Comparison of ENCODE assay signal across 1 cellular context in genomic region chr12:47551426-47551851, GRCh38.
A peak's percentile ranks its signal among the peaks of the same experiment; 100 is the strongest.
TF ChIP-seq lines count a peak whose summit lies in the region.

No MANE protein-coding gene starts in this region.

TF ChIP-seq in K562, 482 proteins besides CTCF, POLR2A, EP300 and RAD21 (continued from another document):
- TF ChIP-seq ZNF512 (tag; IDR thresholded peaks at IDR 0.05) = no peak
- peak; percentile 70; the same call in 1 of the 2 replicates for TF ChIP-seq ZNF316 (IDR thresholded peaks at IDR 0.05)
- no peak for TF ChIP-seq SIRT6 (IDR thresholded peaks at IDR 0.05; ENCODE audit: low read depth, low read length)
- TF ChIP-seq NR2F6 (CRISPR knock-in tag; IDR thresholded peaks at IDR 0.05) = no peak
- TF ChIP-seq NFRKB (IDR thresholded peaks at IDR 0.05; ENCODE audit: low read depth) = no peak
- TF ChIP-seq MAFF (IDR thresholded peaks at IDR 0.05; ENCODE audit: low read length) = 0 out of 2 replicates have a peak, but pooled peaks have one; percentile 12
- no peak for TF ChIP-seq FOXJ2 (tag; IDR thresholded peaks at IDR 0.05)
- no peak for TF ChIP-seq ZSCAN29 (IDR thresholded peaks at IDR 0.05)
- no peak for TF ChIP-seq ZNF174 (CRISPR knock-in tag; IDR thresholded peaks at IDR 0.05)
- no peak for TF ChIP-seq ZNF644 (tag; IDR thresholded peaks at IDR 0.05; ENCODE audit: low read depth)
- TF ChIP-seq ZNF668 (CRISPR knock-in tag; IDR thresholded peaks at IDR 0.05) = no peak
- no peak for TF ChIP-seq EGR1 (conservative IDR thresholded peaks at IDR 0.05)
- no peak for TF ChIP-seq THRB (CRISPR knock-in tag; conservative IDR thresholded peaks at IDR 0.05)
- no peak for TF ChIP-seq BACH1 (tag; IDR thresholded peaks at IDR 0.05)
- TF ChIP-seq ZNF586 (CRISPR knock-in tag; conservative IDR thresholded peaks at IDR 0.05) = no peak
- no peak for TF ChIP-seq KLF6 (CRISPR knock-in tag; IDR thresholded peaks at IDR 0.05; ENCODE audit: borderline replicate concordance)
- no peak for TF ChIP-seq SAFB2 (IDR thresholded peaks at IDR 0.05; ENCODE audit: borderline replicate concordance, low read depth, low read length, severe bottlenecking)
- TF ChIP-seq RFX1 (IDR thresholded peaks at IDR 0.05) = no peak
- TF ChIP-seq ZEB2 (IDR thresholded peaks at IDR 0.05) = no peak
- peak; percentile 30; the same call in 1 of the 2 replicates for TF ChIP-seq MAFK (IDR thresholded peaks at IDR 0.05; ENCODE audit: low read length)
- no peak for TF ChIP-seq SREBF1 (IDR thresholded peaks at IDR 0.05; ENCODE audit: borderline replicate concordance, low read depth, low read length)
- no peak for TF ChIP-seq MTA2 (IDR thresholded peaks at IDR 0.05; ENCODE audit: low read depth)
- TF ChIP-seq NFIX (CRISPR knock-in tag; IDR thresholded peaks at IDR 0.05; ENCODE audit: low read depth) = no peak
- peak; percentile 59 for TF ChIP-seq C11orf30 (IDR thresholded peaks at IDR 0.05; ENCODE audit: low read depth)
- no peak for TF ChIP-seq CBFA2T3 (IDR thresholded peaks at IDR 0.05)
- TF ChIP-seq MAFG (tag; conservative IDR thresholded peaks at IDR 0.05) = peak; percentile 84
- no peak for TF ChIP-seq ZNF561 (CRISPR knock-in tag; conservative IDR thresholded peaks at IDR 0.05)
- no peak for TF ChIP-seq PCBP1 (IDR thresholded peaks at IDR 0.05; ENCODE audit: low read depth, low read length, poor library complexity, severe bottlenecking)
- TF ChIP-seq HLTF (IDR thresholded peaks at IDR 0.05) = no peak
- no peak for TF ChIP-seq ZNF436 (CRISPR knock-in tag; IDR thresholded peaks at IDR 0.05)
- no peak for TF ChIP-seq ZNF408 (CRISPR knock-in tag; IDR thresholded peaks at IDR 0.05; ENCODE audit: low read depth)
- no peak for TF ChIP-seq DACH1 (IDR thresholded peaks at IDR 0.05; ENCODE audit: partially characterized antibody)
- peak; percentile 75 for TF ChIP-seq NFE2L1 (tag; IDR thresholded peaks at IDR 0.05; ENCODE audit: borderline replicate concordance, low read depth)
- no peak for TF ChIP-seq BRF2 (IDR thresholded peaks at IDR 0.05; ENCODE audit: borderline replicate concordance, insufficient read depth, insufficient read length)
- no peak for TF ChIP-seq ZNF609 (CRISPR knock-in tag; IDR thresholded peaks at IDR 0.05; ENCODE audit: borderline replicate concordance)
- TF ChIP-seq ZNF12 (CRISPR knock-in tag; IDR thresholded peaks at IDR 0.05) = no peak
- TF ChIP-seq NFE2 (IDR thresholded peaks at IDR 0.05; ENCODE audit: low read depth) = peak; percentile 59; the same call in 1 of the 2 replicates
- no peak for TF ChIP-seq CTCFL (IDR thresholded peaks at IDR 0.05; ENCODE audit: borderline replicate concordance, insufficient read depth, low read depth, low read length, poor library complexity, severe bottlenecking)
